Comparison of ENCODE assay signal across 21 cellular contexts in genomic region chr16:15517743-15518142, GRCh38.
DNase-seq lines count a peak whose midpoint lies in the region; TF ChIP-seq lines count a peak whose summit lies in the region.
"Had no signal": no experiment of that assay in that cellular context is flagged by ENCODE, and none has a peak within 500 bp of the region (broad histone marks: within the 10 kb centered on the region; RNA-seq: fewer than 3 reads in every experiment).

No MANE protein-coding gene starts in this region.

- DNase-seq in stomach (no peak), hepatic stellate cell (ENCODE audit: low spot score) (no peak), NK-92 (lab: John Stamatoyannopoulos, UW; ENCODE audit: unreplicated experiment) (no peak), SKM-1 (lab: John Stamatoyannopoulos, UW; ENCODE audit: unreplicated experiment) (no peak)
- DNase-seq: activated CD4-positive, alpha-beta T cell treated with anti-CD3 and anti-CD28 coated beads for 48 hours; Calu3; DND-41; foreskin fibroblast; immature natural killer cell; NCI-H1092 treated with DMSO at 0.1 percent for 48 hours; NCI-H1930; NCI-H748 treated with DMSO at 0.1 percent for 48 hours had no signal

- H3K27me3 ChIP-seq in stomach = no peaks in the 10 kb centered on the region
- H3K27me3 ChIP-seq: hepatocyte had no signal

- 88% methylated on average over 1 to 3 of the region's 3 CpGs for WGBS in mesodermal cell (ENCODE audit: insufficient coverage in 2 of 2), 2 experiments
- 85 to 96% (median 90%) methylated on average over 3 of the region's 3 CpGs for WGBS in stomach, 5 donors

- H3K27ac Mint-ChIP-seq in brain = peak overlapping the region; percentile 31 to 84 (median 75)
- H3K27ac Mint-ChIP-seq: activated T-helper 1 cell treated with anti-CD3 and anti-CD28 coated beads, Interleukin-12 subunit alpha, Interleukin-12 subunit beta, Interleukin-2, Interleukin-4 antibody, amounts not matched to agents 30 ng/mL and 10 ng/mL and 1 ng/mL, durations not matched to agents 14 hours and 24 hours and 36 hours had no signal

- H3K4me1 Mint-ChIP-seq in brain = peaks cover 50% of the 10 kb centered on the region

- intact Hi-C loops in stomach (cut with DNase I; ENCODE audit: low total_unique reads) = no loop called here

- TF ChIP-seq CTCF in HEK293 (tag by site-specific recombination; IDR thresholded peaks at IDR 0.05) (no peak), brain (conservative IDR thresholded peaks at IDR 0.05) (no peak), stomach (IDR thresholded peaks at IDR 0.05) (no peak)

- H3K4me3 ChIP-seq in HEK293 (ENCODE audit: low read depth, low read length) = no peak overlapping the region
- no peak overlapping the region for H3K4me3 ChIP-seq in mesodermal cell (ENCODE audit: extremely low read depth, insufficient read depth, low read length, poor library complexity, severe bottlenecking)
- no peak overlapping the region for H3K4me3 ChIP-seq in stomach
- H3K4me3 ChIP-seq: hepatocyte, SK-N-MC had no signal

- H3K9me3 Mint-ChIP-seq in brain = no peaks in the 10 kb centered on the region
- H3K9me3 Mint-ChIP-seq: activated naive CD4-positive, alpha-beta T cell treated with anti-CD3 and anti-CD28 coated beads, Interleukin-2, amount 50 U/mL, for 72 hours; activated T-helper 1 cell treated with anti-CD3 and anti-CD28 coated beads, Interleukin-12 subunit alpha, Interleukin-12 subunit beta, Interleukin-2, Interleukin-4 antibody, amounts not matched to agents 30 ng/mL and 10 ng/mL and 1 ng/mL, durations not matched to agents 14 hours and 24 hours and 36 hours; immature natural killer cell had no signal

- peaks cover 41% of the 10 kb centered on the region for H3K36me3 Mint-ChIP-seq in brain
- H3K36me3 Mint-ChIP-seq: activated naive CD4-positive, alpha-beta T cell treated with anti-CD3 and anti-CD28 coated beads, Interleukin-2, amount 50 U/mL, for 72 hours; immature natural killer cell had no signal

- no peak for TF ChIP-seq POLR2A in stomach (IDR thresholded peaks at IDR 0.05)

- H3K4me3 Mint-ChIP-seq in brain = no peak overlapping the region
- H3K4me3 Mint-ChIP-seq: activated T-helper 1 cell treated with anti-CD3 and anti-CD28 coated beads, Interleukin-12 subunit alpha, Interleukin-12 subunit beta, Interleukin-2, Interleukin-4 antibody, amounts not matched to agents 30 ng/mL and 10 ng/mL and 1 ng/mL, durations not matched to agents 14 hours and 24 hours and 36 hours; immature natural killer cell had no signal

- H3K27me3 Mint-ChIP-seq in brain = no peaks in the 10 kb centered on the region

- H3K36me3 ChIP-seq in HEK293 (ENCODE audit: control insufficient read depth in 2 of 2, insufficient read depth in 1 of 2, low read length in 2 of 2) (no peaks in the 10 kb centered on the region), mesodermal cell (ENCODE audit: control insufficient read depth, insufficient read depth, low read length) (peaks cover 17% of the 10 kb centered on the region), stomach (peaks cover 0 to 11% (median 0%) of the 10 kb centered on the region in 4 donors)

- POLR2A ChIA-PET in HEK293 (lab: Yijun Ruan, JAX) = no interaction called here

- H3K9me3 ChIP-seq in HEK293 (ENCODE audit: control insufficient read depth, insufficient read depth, low read depth, low read length) (no peaks in the 10 kb centered on the region), mesodermal cell (ENCODE audit: control insufficient read depth, low read length) (no peaks in the 10 kb centered on the region), stomach (no peaks in the 10 kb centered on the region)

- H3K27ac ChIP-seq in HEK293 (ENCODE audit: extremely low read depth, low read depth, low read length) = no peak overlapping the region
- H3K27ac ChIP-seq in mesodermal cell (ENCODE audit: low read depth, low read length, severe bottlenecking) = peak overlapping the region; percentile 12
- peak overlapping the region in 3 of 5 donors; percentile 66 to 75 (median 74) for H3K27ac ChIP-seq in stomach
- H3K27ac ChIP-seq: hepatocyte, HL-60, RWPE1, SK-N-MC had no signal

- CTCF ChIA-PET in HEK293 (lab: Yijun Ruan, JAX) = interaction anchor here (0.6 kb wide), 1 partner anchor 90 kb away, joined by 3 read pairs; no protein-coding TSS in a partner anchor

- H3K4me1 ChIP-seq in HEK293 (ENCODE audit: control insufficient read depth, insufficient read depth, low read length) (no peaks in the 10 kb centered on the region), mesodermal cell (ENCODE audit: control insufficient read depth, insufficient read depth, low read length, poor library complexity, severe bottlenecking) (peaks cover 25% of the 10 kb centered on the region), stomach (peaks cover 20 to 59% (median 36%) of the 10 kb centered on the region in 4 donors)

- no peak for TF ChIP-seq EP300 in stomach (IDR thresholded peaks at IDR 0.05)

TF ChIP-seq in HEK293, 187 proteins besides CTCF, POLR2A, EP300 and RAD21 (continues in another document):
- TF ChIP-seq ZNF791 (tag by site-specific recombination; IDR thresholded peaks at IDR 0.05) = 0 out of 2 replicates have a peak, but pooled peaks have one; percentile 54
- 0 out of 2 replicates have a peak, but pooled peaks have one; percentile 31 for TF ChIP-seq ZNF2 (tag by site-specific recombination; IDR thresholded peaks at IDR 0.05)
- TF ChIP-seq ZNF776 (tag by site-specific recombination; IDR thresholded peaks at IDR 0.05; ENCODE audit: borderline replicate concordance) = 0 out of 2 replicates have a peak, but pooled peaks have one; percentile 50
- TF ChIP-seq KLF9 (tag by site-specific recombination; IDR thresholded peaks at IDR 0.05; ENCODE audit: low read depth) = peak; percentile 36; the same call in 1 of the 2 replicates
- 0 out of 2 replicates have a peak, but pooled peaks have one; percentile 22 for TF ChIP-seq ZFP69B (tag by site-specific recombination; IDR thresholded peaks at IDR 0.05)
- TF ChIP-seq ZNF274 (IDR thresholded peaks at IDR 0.05; ENCODE audit: low read length) = no peak
- TF ChIP-seq ZNF274 (tag by site-specific recombination; IDR thresholded peaks at IDR 0.05; ENCODE audit: borderline replicate concordance) = peak; percentile 49; the same call in 1 of the 2 replicates
- TF ChIP-seq ZNF146 (tag by site-specific recombination; IDR thresholded peaks at IDR 0.05) = no peak
- TF ChIP-seq ZSCAN4 (tag by site-specific recombination; IDR thresholded peaks at IDR 0.05) = peak; percentile 95
- 0 out of 2 replicates have a peak, but pooled peaks have one; percentile 64 for TF ChIP-seq GLI4 (tag by site-specific recombination; IDR thresholded peaks at IDR 0.05)
- TF ChIP-seq, protein P1, sequence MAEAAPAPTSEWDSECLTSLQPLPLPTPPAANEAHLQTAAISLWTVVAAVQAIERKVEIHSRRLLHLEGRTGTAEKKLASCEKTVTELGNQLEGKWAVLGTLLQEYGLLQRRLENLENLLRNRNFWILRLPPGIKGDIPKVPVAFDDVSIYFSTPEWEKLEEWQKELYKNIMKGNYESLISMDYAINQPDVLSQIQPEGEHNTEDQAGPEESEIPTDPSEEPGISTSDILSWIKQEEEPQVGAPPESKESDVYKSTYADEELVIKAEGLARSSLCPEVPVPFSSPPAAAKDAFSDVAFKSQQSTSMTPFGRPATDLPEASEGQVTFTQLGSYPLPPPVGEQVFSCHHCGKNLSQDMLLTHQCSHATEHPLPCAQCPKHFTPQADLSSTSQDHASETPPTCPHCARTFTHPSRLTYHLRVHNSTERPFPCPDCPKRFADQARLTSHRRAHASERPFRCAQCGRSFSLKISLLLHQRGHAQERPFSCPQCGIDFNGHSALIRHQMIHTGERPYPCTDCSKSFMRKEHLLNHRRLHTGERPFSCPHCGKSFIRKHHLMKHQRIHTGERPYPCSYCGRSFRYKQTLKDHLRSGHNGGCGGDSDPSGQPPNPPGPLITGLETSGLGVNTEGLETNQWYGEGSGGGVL (tag by site-specific recombination; IDR thresholded peaks at IDR 0.05) = no peak
- TF ChIP-seq ZNF114 (tag by site-specific recombination; IDR thresholded peaks at IDR 0.05) = 0 out of 2 replicates have a peak, but pooled peaks have one; percentile 61
- TF ChIP-seq ZFHX2 (tag by site-specific recombination; conservative IDR thresholded peaks at IDR 0.05) = peak; percentile 100
- peak; percentile 18; the same call in 1 of the 2 replicates for TF ChIP-seq ZNF157 (tag by site-specific recombination; IDR thresholded peaks at IDR 0.05)
- TF ChIP-seq REPIN1 (tag by site-specific recombination; IDR thresholded peaks at IDR 0.05; ENCODE audit: low read depth) = no peak
- TF ChIP-seq, protein P2, sequence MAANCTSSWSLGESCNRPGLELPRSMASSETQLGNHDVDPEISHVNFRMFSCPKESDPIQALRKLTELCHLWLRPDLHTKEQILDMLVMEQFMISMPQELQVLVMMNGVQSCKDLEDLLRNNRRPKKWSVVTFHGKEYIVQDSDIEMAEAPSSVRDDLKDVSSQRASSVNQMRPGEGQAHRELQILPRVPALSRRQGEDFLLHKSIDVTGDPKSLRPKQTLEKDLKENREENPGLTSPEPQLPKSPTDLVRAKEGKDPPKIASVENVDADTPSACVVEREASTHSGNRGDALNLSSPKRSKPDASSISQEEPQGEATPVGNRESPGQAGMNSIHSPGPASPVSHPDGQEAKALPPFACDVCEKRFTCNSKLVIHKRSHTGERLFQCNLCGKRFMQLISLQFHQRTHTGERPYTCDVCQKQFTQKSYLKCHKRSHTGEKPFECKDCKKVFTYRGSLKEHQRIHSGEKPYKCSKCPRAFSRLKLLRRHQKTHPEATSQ (tag by site-specific recombination; IDR thresholded peaks at IDR 0.05) = 0 out of 2 replicates have a peak, but pooled peaks have one; percentile 14
- peak; percentile 8; the same call in 1 of the 2 replicates for TF ChIP-seq ZNF548 (tag by site-specific recombination; IDR thresholded peaks at IDR 0.05)
- peak; percentile 71; the same call in 1 of the 2 replicates for TF ChIP-seq ZNF239 (tag by site-specific recombination; IDR thresholded peaks at IDR 0.05)
- peak; percentile 100 for TF ChIP-seq EGR2 (tag by site-specific recombination; IDR thresholded peaks at IDR 0.05; ENCODE audit: low read depth)
